Comparison of ENCODE assay signal across 16 cellular contexts in the genomic region with DNA sequence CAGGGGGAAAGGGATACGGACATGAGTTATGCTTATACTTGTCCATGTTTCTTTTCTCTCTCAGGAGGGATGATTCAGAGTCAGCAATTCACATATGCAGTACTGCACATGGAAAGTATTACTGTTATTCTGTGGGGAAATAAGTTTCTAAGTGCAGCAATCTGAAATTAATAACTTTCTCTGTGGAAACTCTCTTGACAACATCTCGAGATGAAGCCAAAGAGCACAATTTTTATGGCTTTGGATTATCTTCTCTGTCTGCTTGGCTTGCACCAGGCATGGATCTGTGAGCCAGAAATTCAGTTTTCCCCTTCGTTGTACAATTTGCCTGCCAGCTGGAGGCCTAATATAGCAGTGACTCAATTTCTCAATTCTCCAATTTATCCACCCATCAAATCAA. TPM values are rescaled to one million over a fixed set of nuclear protein-coding genes. Genes with fewer than 3 reads are reported as not detected.
A peak's percentile ranks its signal among the peaks of the same experiment; 100 is the strongest.
DNase-seq lines count a peak whose midpoint lies in the region; ATAC-seq and TF ChIP-seq lines count a peak whose summit lies in the region.
"Had no signal": no experiment of that assay in that cellular context is flagged by ENCODE, and none has a peak within 500 bp of the region (broad histone marks: within the 10 kb centered on the region; RNA-seq: fewer than 3 reads in every experiment).

No MANE protein-coding gene starts in this region.

- peaks cover 20% of the 10 kb centered on the region for H3K79me2 ChIP-seq in osteoblast (ENCODE audit: insufficient read depth, low read length)

- TF ChIP-seq CTCF in right atrium auricular region (IDR thresholded peaks at IDR 0.05) = no peak
- TF ChIP-seq CTCF in esophagus muscularis mucosa (IDR thresholded peaks at IDR 0.05) = no peak
- no peak for TF ChIP-seq CTCF in osteoblast (IDR thresholded peaks at IDR 0.05; ENCODE audit: extremely low read depth, low read depth, low read length)

- intact Hi-C loops in Right ventricle myocardium superior (cut with DNase I) = loop anchor here (5.0 kb wide), 1 partner anchor 94 kb away; a partner anchor contains a TSS
- intact Hi-C loops in esophagus muscularis mucosa (cut with DNase I) = no loop called here

- H3K4me1 ChIP-seq in right atrium auricular region (peaks cover 0 to 25% of the 10 kb centered on the region in 2 donors), esophagus muscularis mucosa (peaks cover 17 to 21% (median 20%) of the 10 kb centered on the region in 4 donors), osteoblast (ENCODE audit: insufficient read depth, low read length) (peaks cover 13% of the 10 kb centered on the region)

- DNase-seq in Right ventricle myocardium superior = no peak
- DNase-seq in right atrium auricular region (ENCODE audit: low spot score) = no peak
- no peak for DNase-seq in esophagus muscularis mucosa (ENCODE audit: extremely low spot score)
- peak; percentile 86 for DNase-seq in osteoblast (ENCODE audit: insufficient read length, low spot score, missing footprints)
- DNase-seq in cerebellar cortex (ENCODE audit: low spot score) = no peak
- DNase-seq in GF-D8 (lab: John Stamatoyannopoulos, UW) = no peak
- no peak for DNase-seq in NOMO-1 (lab: John Stamatoyannopoulos, UW; ENCODE audit: unreplicated experiment in 2 of 2)
- DNase-seq: BE2C; effector CD4-positive, alpha-beta T cell; KBM-7; NCI-H1694 treated with DMSO at 0.1 percent for 48 hours; NCI-H82; SIG-M5; stimulated activated CD4-positive, alpha-beta T cell treated with anti-CD3 and anti-CD28 coated beads, Interleukin-12 subunit alpha, Interleukin-12 subunit beta, amount 100 ng/mL, for 4 hours; upper lobe of right lung had no signal

- H3K4me3 ChIP-seq in right atrium auricular region (no peak overlapping the region), esophagus muscularis mucosa (no peak overlapping the region), osteoblast (ENCODE audit: insufficient read depth, low read length) (no peak overlapping the region)
- H3K4me3 ChIP-seq: upper lobe of right lung had no signal

- ATAC-seq in Right ventricle myocardium superior (ENCODE audit: poor library complexity) (peak; percentile 11), HG03139 (IDR thresholded peaks at IDR 0.05; ENCODE audit: unreplicated experiment) (no peak)
- ATAC-seq: upper lobe of right lung had no signal

- H3K27me3 ChIP-seq in right atrium auricular region = no peaks in the 10 kb centered on the region
- H3K27me3 ChIP-seq in esophagus muscularis mucosa = no peaks in the 10 kb centered on the region
- no peaks in the 10 kb centered on the region for H3K27me3 ChIP-seq in osteoblast (ENCODE audit: insufficient read depth, low read length)
- H3K27me3 ChIP-seq: BE2C, upper lobe of right lung had no signal

- H3K27ac ChIP-seq in right atrium auricular region = peak overlapping the region in 1 of 2 donors; percentile 39
- peak overlapping the region in 3 of 4 donors; percentile 34 to 46 (median 35) for H3K27ac ChIP-seq in esophagus muscularis mucosa (replicated peaks in 1 of 4)
- no peak overlapping the region for H3K27ac ChIP-seq in osteoblast (ENCODE audit: low read depth, low read length)
- H3K27ac ChIP-seq: upper lobe of right lung had no signal

- 46% methylated on average over 3 of the region's 3 CpGs for WGBS in esophagus muscularis mucosa

- H3K4me2 ChIP-seq in osteoblast (ENCODE audit: insufficient read depth, low read length) = no peak overlapping the region

- H4K20me1 ChIP-seq in osteoblast (ENCODE audit: insufficient read depth, low read length) = peaks cover 17% of the 10 kb centered on the region

- peak overlapping the region; percentile 36 for H2AFZ ChIP-seq in osteoblast (ENCODE audit: low read length)

- H3K9me3 ChIP-seq in right atrium auricular region (no peaks in the 10 kb centered on the region), esophagus muscularis mucosa (no peaks in the 10 kb centered on the region), osteoblast (ENCODE audit: low read depth, low read length) (no peaks in the 10 kb centered on the region)
- H3K9me3 ChIP-seq: BE2C, upper lobe of right lung had no signal

- TF ChIP-seq EP300 in esophagus muscularis mucosa (IDR thresholded peaks at IDR 0.05) = no peak

- no peak for TF ChIP-seq POLR2A in esophagus muscularis mucosa (IDR thresholded peaks at IDR 0.05; ENCODE audit: low read depth)

- H3K36me3 ChIP-seq in right atrium auricular region = no peaks in the 10 kb centered on the region
- no peaks in the 10 kb centered on the region for H3K36me3 ChIP-seq in esophagus muscularis mucosa
- H3K36me3 ChIP-seq in osteoblast (ENCODE audit: insufficient read depth, low read length) = no peaks in the 10 kb centered on the region
- H3K36me3 ChIP-seq: upper lobe of right lung had no signal

RNA-seq across cellular contexts. Expression of a gene that starts 2.5 kb away (rescaled TPM):
- total RNA-seq in Right ventricle myocardium superior (50.7 TPM), right atrium auricular region (10 to 100 TPM; 69.3 to 75.0 TPM), esophagus muscularis mucosa (100 to 1,000 TPM in 2 of 4 donors, 10 to 100 TPM in 2; 57.8 to 169 (median 101) TPM), osteoblast (87.5 and 115 TPM in 2 replicates)
